8 cellular contexts compared by ENCODE assay signal in genomic region chr3:119240101-119240581, GRCh38. TPM values are rescaled to one million over a fixed set of nuclear protein-coding genes. Genes with fewer than 3 reads are reported as not detected.
DNase-seq lines count a peak whose midpoint lies in the region; ATAC-seq, FAIRE-seq and TF ChIP-seq lines count a peak whose summit lies in the region.

No MANE protein-coding gene starts in this region.

- in situ Hi-C loops in GM13976 (cut with MboI; ENCODE audit: low sequenced_read_pairs, unreplicated experiment), result no loop called here

- H3K4me2 ChIP-seq in A549, result peak overlapping the region; percentile 92

- TF ChIP-seq RAD21 in A549 (conservative IDR thresholded peaks at IDR 0.05 in 1 of 2, IDR thresholded peaks at IDR 0.05 in 1 of 2), result no peak

- peak overlapping the region; percentile 92 to 99 for H3K27ac ChIP-seq in A549
- H3K27ac ChIP-seq in body of pancreas, result peak overlapping the region; percentile 91 to 99 (median 96)
- H3K27ac ChIP-seq in kidney (ENCODE audit: low read depth in 2 of 2, low read length in 2 of 2), result peak overlapping the region; percentile 85 to 94

- H3K4me1 Mint-ChIP-seq in stimulated activated effector memory CD8-positive, alpha-beta T cell treated with anti-CD3 and anti-CD28 coated beads, Interleukin-12 subunit alpha, Interleukin-12 subunit beta, amount 100 ng/mL, for 72 hours, result peaks cover 33% of the 10 kb centered on the region

- TF ChIP-seq CTCF in A549 (IDR thresholded peaks at IDR 0.05) (no peak), GM13976 (IDR thresholded peaks at IDR 0.05; ENCODE audit: borderline replicate concordance, control extremely low read depth, extremely low read depth, insufficient read depth, missing control alignments) (no peak), body of pancreas (IDR thresholded peaks at IDR 0.05) (no peak), kidney (IDR thresholded peaks at IDR 0.05; ENCODE audit: borderline replicate concordance, extremely low read depth, insufficient read depth) (no peak)

- TF ChIP-seq POLR2A in A549 (IDR thresholded peaks at IDR 0.05; ENCODE audit: low read length) (no peak), body of pancreas (IDR thresholded peaks at IDR 0.05) (no peak)

- POLR2A ChIA-PET in A549 (lab: Yijun Ruan, JAX), result interaction anchor here (0.6 to 2.2 kb wide), 16 partner anchors 10 to 441 kb away, joined by 3 to 18 read pairs (median 6); partner anchors contain the start of genes IGSF11, TIMMDC1 and TMEM39A

- peaks cover 40% of the 10 kb centered on the region for H3K4me1 ChIP-seq in A549
- peaks cover 20% of the 10 kb centered on the region for H3K4me1 ChIP-seq in body of pancreas
- peaks cover 8 to 11% of the 10 kb centered on the region in 2 donors for H3K4me1 ChIP-seq in kidney (ENCODE audit: control insufficient read depth in 1 of 2, insufficient read depth in 1 of 2, low read depth in 1 of 2, low read length in 2 of 2)

- H3K4me3 ChIP-seq in A549, result peak overlapping the region; percentile 80
- H3K4me3 ChIP-seq in body of pancreas, result peak overlapping the region; percentile 53 to 86
- peak overlapping the region; percentile 70 to 75 for H3K4me3 ChIP-seq in kidney (ENCODE audit: low read length in 2 of 2)

- H3K9me3 Mint-ChIP-seq in stimulated activated effector memory CD8-positive, alpha-beta T cell treated with anti-CD3 and anti-CD28 coated beads, Interleukin-12 subunit alpha, Interleukin-12 subunit beta, amount 100 ng/mL, for 72 hours, result no peaks in the 10 kb centered on the region

- peak overlapping the region; percentile 80 for H3K4me3 Mint-ChIP-seq in stimulated activated effector memory CD8-positive, alpha-beta T cell treated with anti-CD3 and anti-CD28 coated beads, Interleukin-12 subunit alpha, Interleukin-12 subunit beta, amount 100 ng/mL, for 72 hours

- H3K36me3 ChIP-seq in body of pancreas (replicated peaks in 1 of 2; ENCODE audit: insufficient read depth in 1 of 2, low read depth in 2 of 2) (peaks cover 0 to 5% of the 10 kb centered on the region in 2 donors), kidney (ENCODE audit: control insufficient read depth in 1 of 2, insufficient read depth in 2 of 2, low read length in 2 of 2) (peaks cover 4 to 7% of the 10 kb centered on the region in 2 donors)

- peak overlapping the region; percentile 76 to 80 for H3K9ac ChIP-seq in kidney (ENCODE audit: low read length in 2 of 2)

- CTCF ChIA-PET in A549 (lab: Yijun Ruan, JAX), result interaction anchor here (1.1 to 4.0 kb wide), 22 partner anchors 11 to 441 kb away, joined by 3 to 65 read pairs (median 6); partner anchors contain the start of genes IGSF11 and TEX55

- peaks cover 35% of the 10 kb centered on the region for H3K36me3 Mint-ChIP-seq in stimulated activated effector memory CD8-positive, alpha-beta T cell treated with anti-CD3 and anti-CD28 coated beads, Interleukin-12 subunit alpha, Interleukin-12 subunit beta, amount 100 ng/mL, for 72 hours

- WGBS in A549 (ENCODE audit: missing lambda C conversion rate), result 2% methylated on average over 9 of the region's 16 CpGs
- WGBS in body of pancreas, 2 donors, result 1% methylated on average over 9 to 16 of the region's 16 CpGs

- intact Hi-C loops in body of pancreas (cut with DNase I), result loop anchor here (10.0 kb wide), 2 partner anchors 95 to 355 kb away; partner anchors contain the start of gene TEX55
- intact Hi-C loops in kidney (cut with DNase I), result no loop called here

- ATAC-seq in A549 (peak; percentile 22 to 53), HG02885 (IDR thresholded peaks at IDR 0.05; ENCODE audit: poor library complexity, unreplicated experiment) (peak; percentile 11), body of pancreas (no peak)
- ATAC-seq in stimulated activated effector memory CD8-positive, alpha-beta T cell treated with anti-CD3 and anti-CD28 coated beads, Interleukin-12 subunit alpha, Interleukin-12 subunit beta, amount 100 ng/mL, for 72 hours, result peak; percentile 39

- no peak for TF ChIP-seq EP300 in A549 (IDR thresholded peaks at IDR 0.05)

- FAIRE-seq in A549 (lab: Jason Lieb, UNC) (no peak), kidney (lab: Jason Lieb, UNC) (no peak)

- H3K9me3 ChIP-seq in A549, result no peaks in the 10 kb centered on the region
- no peaks in the 10 kb centered on the region for H3K9me3 ChIP-seq in body of pancreas
- no peaks in the 10 kb centered on the region for H3K9me3 ChIP-seq in kidney (ENCODE audit: control insufficient read depth in 1 of 2, low read length in 2 of 2)

- H3K27me3 ChIP-seq in body of pancreas, result no peaks in the 10 kb centered on the region

- peak; percentile 23 to 64 for DNase-seq in A549 (ENCODE audit: low read depth in 1 of 2, low spot score in 1 of 2)
- peak; percentile 26 for DNase-seq in GM13976 (ENCODE audit: low spot score)
- peak; percentile 5 for DNase-seq in NCI-H345 treated with DMSO at 0.1 percent for 48 hours (lab: John Stamatoyannopoulos, UW; ENCODE audit: unreplicated experiment)
- DNase-seq in body of pancreas, result peak in 1 of 4 donors; percentile 26
- no peak for DNase-seq in kidney
- DNase-seq in stimulated activated effector memory CD8-positive, alpha-beta T cell treated with anti-CD3 and anti-CD28 coated beads, Interleukin-12 subunit alpha, Interleukin-12 subunit beta, amount 100 ng/mL, for 72 hours (ENCODE audit: low spot score in 2 of 2), result peak in 1 of 2 donors; percentile 32
- no peak for DNase-seq in UCSD-AML1 (lab: John Stamatoyannopoulos, UW; ENCODE audit: unreplicated experiment)

- H3K27ac Mint-ChIP-seq in stimulated activated effector memory CD8-positive, alpha-beta T cell treated with anti-CD3 and anti-CD28 coated beads, Interleukin-12 subunit alpha, Interleukin-12 subunit beta, amount 100 ng/mL, for 72 hours, result peak overlapping the region; percentile 88

TF ChIP-seq in A549, 52 proteins besides CTCF, POLR2A, EP300 and RAD21:
- TF ChIP-seq KDM5A (IDR thresholded peaks at IDR 0.05) (0 out of 2 replicates have a peak, but pooled peaks have one; percentile 39), MAFK (IDR thresholded peaks at IDR 0.05; ENCODE audit: partially characterized antibody) (no peak)
- TF ChIP-seq, protein P1, sequence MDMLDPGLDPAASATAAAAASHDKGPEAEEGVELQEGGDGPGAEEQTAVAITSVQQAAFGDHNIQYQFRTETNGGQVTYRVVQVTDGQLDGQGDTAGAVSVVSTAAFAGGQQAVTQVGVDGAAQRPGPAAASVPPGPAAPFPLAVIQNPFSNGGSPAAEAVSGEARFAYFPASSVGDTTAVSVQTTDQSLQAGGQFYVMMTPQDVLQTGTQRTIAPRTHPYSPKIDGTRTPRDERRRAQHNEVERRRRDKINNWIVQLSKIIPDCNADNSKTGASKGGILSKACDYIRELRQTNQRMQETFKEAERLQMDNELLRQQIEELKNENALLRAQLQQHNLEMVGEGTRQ (IDR thresholded peaks at IDR 0.05), result 0 out of 2 replicates have a peak, but pooled peaks have one; percentile 42

RNA-seq across cellular contexts. Expression of gene B4GALT4, which starts 0.5 kb away (rescaled TPM):
- polyA plus RNA-seq in A549 (2011; rRNA removed) (134 and 193 TPM in 2 replicates), A549 (2017; fragmentation: RNase III; extraction: RNeasy Plus Mini Kit Qiagen cat#74134 plus additional on column Dnase treatment) (95.1 to 101 TPM (median 98.6 TPM) in 3 replicates), kidney (ENCODE audit: insufficient read depth, low read depth, low replicate concordance) (29.9 TPM)
- 79.4 and 85.4 TPM in 2 replicates for polyA plus RNA-seq in A549 (2012; cell fraction: cytosol; rRNA removed)
- polyA plus RNA-seq in A549 (2012; cell fraction: nucleus; rRNA removed), result 41.2 and 64.4 TPM in 2 replicates
- 107 and 108 TPM in 2 replicates for polyA minus RNA-seq in A549 (2011; rRNA and poly(A)+ RNA removed)
- total RNA-seq in body of pancreas (10 to 100 TPM; 12.5 to 14.8 TPM), kidney (23.1 TPM)

RNA-seq across cellular contexts. Expression of gene ARHGAP31, which starts 54.0 kb away (rescaled TPM):
- 1.3 and 1.4 TPM in 2 replicates for polyA plus RNA-seq in A549 (2011; rRNA removed)
- 0.26 and 0.31 TPM in 2 replicates for polyA plus RNA-seq in A549 (2012; cell fraction: cytosol; rRNA removed)
- 0.16 and 0.21 TPM in 2 replicates for polyA plus RNA-seq in A549 (2012; cell fraction: nucleus; rRNA removed)
- polyA plus RNA-seq in A549 (2017; fragmentation: RNase III; extraction: RNeasy Plus Mini Kit Qiagen cat#74134 plus additional on column Dnase treatment), result 0.68 to 0.94 TPM (median 0.93 TPM) in 3 replicates
- polyA minus RNA-seq in A549 (2011; rRNA and poly(A)+ RNA removed), result 3.3 and 4.8 TPM in 2 replicates
- total RNA-seq in body of pancreas, result 1 to 10 TPM; 5.7 to 7.9 TPM
- total RNA-seq in kidney, result 28.7 TPM
- polyA plus RNA-seq in kidney (ENCODE audit: insufficient read depth, low read depth, low replicate concordance), result 3.2 TPM

Comparison
In these comparisons a context has a peak if more than half of its experiments do, and no peak if none do; other contexts are left out.
1. DNase-seq: peak in A549 (2 of 2), GM13976 (single experiment) and NCI-H345 treated with DMSO at 0.1 percent for 48 hours (single experiment); none in kidney (single experiment) and UCSD-AML1 (single experiment).
2. Peak in every context shown above with its lines, with median percentiles within 50 percentile points of each other: H3K27ac ChIP-seq and H3K4me3 ChIP-seq.